ENCODE assay signal across 25 cellular contexts in genomic region chr17:77647531-77647930, GRCh38.
"Had no signal": no experiment of that assay in that cellular context is flagged by ENCODE, and none has a peak within 500 bp of the region (broad histone marks: within the 10 kb centered on the region; RNA-seq: fewer than 3 reads in every experiment).

No MANE protein-coding gene starts in this region.

- H3K9me3 Mint-ChIP-seq: activated naive CD4-positive, alpha-beta T cell treated with anti-CD3 and anti-CD28 coated beads, Interleukin-2, amount 50 U/mL, for 24 hours; activated naive CD8-positive, alpha-beta T cell treated with anti-CD3 and anti-CD28 coated beads, Interleukin-2, amount 50 U/mL, for 24 hours; immature natural killer cell; naive thymus-derived CD8-positive, alpha-beta T cell had no signal

- DNase-seq: activated CD4-positive, alpha-beta T cell treated with anti-CD3 and anti-CD28 coated beads, Interleukin-2, amount 50 U/mL, for 1 hour; activated naive CD8-positive, alpha-beta T cell treated with anti-CD3 and anti-CD28 coated beads, Interleukin-2, amount 50 U/mL, for 24 hours; activated T-cell treated with anti-CD3 and anti-CD28 coated beads, Interleukin-2, amount 50 U/mL, for 48 hours; amygdala; foreskin keratinocyte; heart left ventricle; hypothalamus; immature natural killer cell; occipital lobe; right cardiac atrium; stimulated activated CD4-positive, alpha-beta T cell treated with anti-CD3 and anti-CD28 coated beads, Interleukin-12 subunit alpha, Interleukin-12 subunit beta, amount 100 ng/mL, for 4 hours; stimulated activated CD4-positive, alpha-beta T cell treated with anti-CD3 and anti-CD28 coated beads, Interleukin-4, amount 100 ng/mL, for 1 hour; stimulated activated naive CD8-positive, alpha-beta T cell treated with anti-CD3 and anti-CD28 coated beads, Interleukin-15, Interleukin-2, amounts not matched to agents 100 U/mL and 50 U/mL, for 24 hours; SW 1271; T-helper 17 cell; T1000; testis; transverse colon; WERI-Rb-1 had no signal

- H3K27ac ChIP-seq: esophagus muscularis mucosa, foreskin keratinocyte, heart left ventricle, parathyroid adenoma, testis, transverse colon, WERI-Rb-1 had no signal

- H3K27me3 Mint-ChIP-seq: activated naive CD4-positive, alpha-beta T cell treated with anti-CD3 and anti-CD28 coated beads, Interleukin-2, amount 50 U/mL, for 24 hours; activated naive CD8-positive, alpha-beta T cell treated with anti-CD3 and anti-CD28 coated beads, Interleukin-2, amount 50 U/mL, for 24 hours; naive thymus-derived CD8-positive, alpha-beta T cell; T-helper 17 cell had no signal

- H2AFZ ChIP-seq: parathyroid adenoma had no signal

- H3K27ac Mint-ChIP-seq: activated naive CD4-positive, alpha-beta T cell treated with anti-CD3 and anti-CD28 coated beads, Interleukin-2, amount 50 U/mL, for 24 hours; activated naive CD8-positive, alpha-beta T cell treated with anti-CD3 and anti-CD28 coated beads, Interleukin-2, amount 50 U/mL, for 24 hours; activated T-helper 2 cell treated with anti-CD3 and anti-CD28 coated beads, Interferon-gamma antibody, Interleukin-2, Interleukin-4, amounts not matched to agents 10 μg/mL and 5 μg/mL and 100 μg/mL, durations not matched to agents 14 hours and 24 hours and 36 hours; immature natural killer cell; T-helper 17 cell had no signal

- H3K4me1 ChIP-seq: foreskin keratinocyte, parathyroid adenoma, testis, transverse colon had no signal

- H3K9ac ChIP-seq: parathyroid adenoma had no signal

- H3K36me3 Mint-ChIP-seq: activated naive CD4-positive, alpha-beta T cell treated with anti-CD3 and anti-CD28 coated beads, Interleukin-2, amount 50 U/mL, for 24 hours; immature natural killer cell; naive thymus-derived CD8-positive, alpha-beta T cell had no signal

- H3K27me3 ChIP-seq: esophagus muscularis mucosa, testis had no signal

- H3K4me3 ChIP-seq: esophagus muscularis mucosa, heart left ventricle, testis, transverse colon had no signal

- H3K4me3 Mint-ChIP-seq: activated naive CD4-positive, alpha-beta T cell treated with anti-CD3 and anti-CD28 coated beads, Interleukin-2, amount 50 U/mL, for 24 hours; activated naive CD8-positive, alpha-beta T cell treated with anti-CD3 and anti-CD28 coated beads, Interleukin-2, amount 50 U/mL, for 24 hours; immature natural killer cell; naive thymus-derived CD8-positive, alpha-beta T cell; neural crest cell; T-helper 17 cell had no signal

- ATAC-seq: activated naive CD8-positive, alpha-beta T cell treated with anti-CD3 and anti-CD28 coated beads, Interleukin-2, amount 50 U/mL, for 24 hours; foreskin keratinocyte; heart left ventricle; naive thymus-derived CD8-positive, alpha-beta T cell; right cardiac atrium; stimulated activated naive CD8-positive, alpha-beta T cell treated with anti-CD3 and anti-CD28 coated beads, Interleukin-15, Interleukin-2, amounts not matched to agents 100 U/mL and 50 U/mL, for 24 hours; T-helper 17 cell had no signal

- H3K9me3 ChIP-seq: testis, transverse colon had no signal

- H3K36me3 ChIP-seq: esophagus muscularis mucosa, heart left ventricle, transverse colon, WERI-Rb-1 had no signal
